ENCODE assay signal across 17 cellular contexts in genomic region chr7:20439384-20439783, GRCh38.
"Had no signal": no experiment of that assay in that cellular context is flagged by ENCODE, and none has a peak within 500 bp of the region (broad histone marks: within the 10 kb centered on the region; RNA-seq: fewer than 3 reads in every experiment).

No MANE protein-coding gene starts in this region.

- H3K27me3 ChIP-seq: ascending aorta, cardiac muscle cell, esophagus muscularis mucosa had no signal

- DNase-seq: activated B cell treated with CpG ODN at 0.5 μM for 24 hours; activated CD4-positive, alpha-beta T cell treated with anti-CD3 and anti-CD28 coated beads, Interleukin-2, amount 10 ng/mL, durations not matched to agents 24 days and 14 days; activated CD8-positive, alpha-beta memory T cell treated with anti-CD3 and anti-CD28 coated beads for 24 hours; activated naive CD4-positive, alpha-beta T cell treated with Interleukin-2 at 50 U/mL for 16 hours; activated naive CD8-positive, alpha-beta T cell treated with anti-CD3 and anti-CD28 coated beads, Interleukin-2, amount 50 U/mL, for 24 hours; glutamatergic neuron; immature natural killer cell; lower lobe of right lung; psoas muscle; spleen; stimulated activated CD4-positive, alpha-beta T cell treated with anti-CD3 and anti-CD28 coated beads, Interleukin-1b, Interleukin-23, amount 100 ng/mL, for 48 hours; stimulated activated naive CD4-positive, alpha-beta T cell treated with Interleukin-2 at 50 U/mL for 16 hours; T1000 had no signal

- H3K36me3 ChIP-seq: ascending aorta, cardiac muscle cell, esophagus muscularis mucosa, lower lobe of right lung, spleen, suprapubic skin had no signal

- H3K4me1 ChIP-seq: ascending aorta, lower lobe of right lung, psoas muscle had no signal

- H3K27ac ChIP-seq: ascending aorta, cardiac muscle cell, esophagus muscularis mucosa, lower lobe of right lung, psoas muscle, spleen, suprapubic skin had no signal

- H3K4me3 ChIP-seq: ascending aorta, cardiac muscle cell, esophagus muscularis mucosa, lower lobe of right lung, psoas muscle, spleen, suprapubic skin had no signal

- H3K9me3 ChIP-seq: ascending aorta, lower lobe of right lung, psoas muscle, suprapubic skin had no signal
